ENCODE assay signal across 2 cellular contexts in the genomic region with DNA sequence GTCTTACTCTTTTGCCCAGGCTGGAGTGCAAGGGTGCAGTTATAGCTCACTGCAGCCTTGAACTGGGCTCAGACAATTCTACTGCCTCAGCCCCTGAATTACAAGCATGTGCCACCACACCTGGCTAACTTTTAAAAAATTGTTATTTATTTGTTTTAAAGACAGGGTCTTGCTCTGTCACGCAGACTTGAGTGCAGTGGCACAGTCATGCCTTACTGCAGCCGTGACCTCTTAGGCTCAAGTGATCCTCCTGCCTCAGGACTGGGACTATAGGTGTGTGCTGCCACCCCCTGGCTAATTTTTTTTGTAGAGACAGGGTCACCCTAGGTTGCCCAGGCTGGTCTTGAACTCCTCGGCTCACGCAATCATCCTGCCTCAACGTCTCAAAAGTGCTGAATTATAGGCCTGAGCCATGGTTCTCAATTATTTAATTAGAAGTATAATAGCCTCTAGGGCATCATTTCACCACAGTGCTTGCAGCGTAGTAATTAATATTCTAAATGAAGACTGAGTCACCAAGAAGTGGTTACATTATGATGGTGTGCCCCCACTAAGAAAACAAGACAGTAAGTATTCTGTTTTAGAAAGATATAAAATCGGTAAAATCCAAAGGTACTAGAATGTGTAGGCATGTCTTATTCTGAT.
TF ChIP-seq lines count a peak whose summit lies in the region.

No MANE protein-coding gene starts in this region.

TF ChIP-seq in K562, 482 proteins besides CTCF, POLR2A, EP300 and RAD21 (continued from another document):
- TF ChIP-seq, protein P1, sequence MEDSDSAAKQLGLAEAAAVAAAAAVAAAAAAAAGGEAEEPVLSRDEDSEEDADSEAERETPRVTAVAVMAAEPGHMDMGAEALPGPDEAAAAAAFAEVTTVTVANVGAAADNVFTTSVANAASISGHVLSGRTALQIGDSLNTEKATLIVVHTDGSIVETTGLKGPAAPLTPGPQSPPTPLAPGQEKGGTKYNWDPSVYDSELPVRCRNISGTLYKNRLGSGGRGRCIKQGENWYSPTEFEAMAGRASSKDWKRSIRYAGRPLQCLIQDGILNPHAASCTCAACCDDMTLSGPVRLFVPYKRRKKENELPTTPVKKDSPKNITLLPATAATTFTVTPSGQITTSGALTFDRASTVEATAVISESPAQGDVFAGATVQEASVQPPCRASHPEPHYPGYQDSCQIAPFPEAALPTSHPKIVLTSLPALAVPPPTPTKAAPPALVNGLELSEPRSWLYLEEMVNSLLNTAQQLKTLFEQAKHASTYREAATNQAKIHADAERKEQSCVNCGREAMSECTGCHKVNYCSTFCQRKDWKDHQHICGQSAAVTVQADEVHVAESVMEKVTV (CRISPR knock-in tag; IDR thresholded peaks at IDR 0.05) = peak; percentile 76; the same call in 1 of the 2 replicates
- 0 out of 2 replicates have a peak, but pooled peaks have one; percentile 19 for TF ChIP-seq ZNF121 (CRISPR knock-in tag; conservative IDR thresholded peaks at IDR 0.05)
- peak; percentile 38; the same call in 1 of the 2 replicates for TF ChIP-seq CC2D1A (IDR thresholded peaks at IDR 0.05)
- TF ChIP-seq ATF7 (IDR thresholded peaks at IDR 0.05) = 0 out of 2 replicates have a peak, but pooled peaks have one; percentile 10
- peak; percentile 49; the same call in 1 of the 2 replicates for TF ChIP-seq SMC3 (conservative IDR thresholded peaks at IDR 0.05; ENCODE audit: insufficient read depth, low read depth, low read length)
- no peak for TF ChIP-seq TBL1XR1 (IDR thresholded peaks at IDR 0.05; ENCODE audit: low read length in 2 of 2)
- TF ChIP-seq NRF1 (conservative IDR thresholded peaks at IDR 0.05 in 1 of 2, IDR thresholded peaks at IDR 0.05 in 1 of 2) = 0 out of 4 replicates have a peak, but pooled peaks of 1 of the 2 experiments have one; percentile 15

TF ChIP-seq in HepG2, 621 proteins besides CTCF, POLR2A, EP300 and RAD21 (continued from another document and continues in another):
- TF ChIP-seq, protein P2, sequence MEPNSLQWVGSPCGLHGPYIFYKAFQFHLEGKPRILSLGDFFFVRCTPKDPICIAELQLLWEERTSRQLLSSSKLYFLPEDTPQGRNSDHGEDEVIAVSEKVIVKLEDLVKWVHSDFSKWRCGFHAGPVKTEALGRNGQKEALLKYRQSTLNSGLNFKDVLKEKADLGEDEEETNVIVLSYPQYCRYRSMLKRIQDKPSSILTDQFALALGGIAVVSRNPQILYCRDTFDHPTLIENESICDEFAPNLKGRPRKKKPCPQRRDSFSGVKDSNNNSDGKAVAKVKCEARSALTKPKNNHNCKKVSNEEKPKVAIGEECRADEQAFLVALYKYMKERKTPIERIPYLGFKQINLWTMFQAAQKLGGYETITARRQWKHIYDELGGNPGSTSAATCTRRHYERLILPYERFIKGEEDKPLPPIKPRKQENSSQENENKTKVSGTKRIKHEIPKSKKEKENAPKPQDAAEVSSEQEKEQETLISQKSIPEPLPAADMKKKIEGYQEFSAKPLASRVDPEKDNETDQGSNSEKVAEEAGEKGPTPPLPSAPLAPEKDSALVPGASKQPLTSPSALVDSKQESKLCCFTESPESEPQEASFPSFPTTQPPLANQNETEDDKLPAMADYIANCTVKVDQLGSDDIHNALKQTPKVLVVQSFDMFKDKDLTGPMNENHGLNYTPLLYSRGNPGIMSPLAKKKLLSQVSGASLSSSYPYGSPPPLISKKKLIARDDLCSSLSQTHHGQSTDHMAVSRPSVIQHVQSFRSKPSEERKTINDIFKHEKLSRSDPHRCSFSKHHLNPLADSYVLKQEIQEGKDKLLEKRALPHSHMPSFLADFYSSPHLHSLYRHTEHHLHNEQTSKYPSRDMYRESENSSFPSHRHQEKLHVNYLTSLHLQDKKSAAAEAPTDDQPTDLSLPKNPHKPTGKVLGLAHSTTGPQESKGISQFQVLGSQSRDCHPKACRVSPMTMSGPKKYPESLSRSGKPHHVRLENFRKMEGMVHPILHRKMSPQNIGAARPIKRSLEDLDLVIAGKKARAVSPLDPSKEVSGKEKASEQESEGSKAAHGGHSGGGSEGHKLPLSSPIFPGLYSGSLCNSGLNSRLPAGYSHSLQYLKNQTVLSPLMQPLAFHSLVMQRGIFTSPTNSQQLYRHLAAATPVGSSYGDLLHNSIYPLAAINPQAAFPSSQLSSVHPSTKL (CRISPR knock-in tag; IDR thresholded peaks at IDR 0.05) = 0 out of 2 replicates have a peak, but pooled peaks have one; percentile 21
- TF ChIP-seq, protein P3, sequence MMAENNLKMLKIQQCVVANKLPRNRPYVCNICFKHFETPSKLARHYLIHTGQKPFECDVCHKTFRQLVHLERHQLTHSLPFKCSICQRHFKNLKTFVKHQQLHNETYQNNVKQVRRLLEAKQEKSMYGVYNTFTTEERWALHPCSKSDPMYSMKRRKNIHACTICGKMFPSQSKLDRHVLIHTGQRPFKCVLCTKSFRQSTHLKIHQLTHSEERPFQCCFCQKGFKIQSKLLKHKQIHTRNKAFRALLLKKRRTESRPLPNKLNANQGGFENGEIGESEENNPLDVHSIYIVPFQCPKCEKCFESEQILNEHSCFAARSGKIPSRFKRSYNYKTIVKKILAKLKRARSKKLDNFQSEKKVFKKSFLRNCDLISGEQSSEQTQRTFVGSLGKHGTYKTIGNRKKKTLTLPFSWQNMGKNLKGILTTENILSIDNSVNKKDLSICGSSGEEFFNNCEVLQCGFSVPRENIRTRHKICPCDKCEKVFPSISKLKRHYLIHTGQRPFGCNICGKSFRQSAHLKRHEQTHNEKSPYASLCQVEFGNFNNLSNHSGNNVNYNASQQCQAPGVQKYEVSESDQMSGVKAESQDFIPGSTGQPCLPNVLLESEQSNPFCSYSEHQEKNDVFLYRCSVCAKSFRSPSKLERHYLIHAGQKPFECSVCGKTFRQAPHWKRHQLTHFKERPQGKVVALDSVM (CRISPR knock-in tag; IDR thresholded peaks at IDR 0.05) = 0 out of 2 replicates have a peak, but pooled peaks have one; percentile 1
- TF ChIP-seq STAG1 (CRISPR knock-in tag; IDR thresholded peaks at IDR 0.05) (peak; percentile 80), NFIB (CRISPR knock-in tag; IDR thresholded peaks at IDR 0.05; ENCODE audit: borderline replicate concordance) (no peak), ZNF33B (CRISPR knock-in tag; IDR thresholded peaks at IDR 0.05) (no peak), GATAD2A (CRISPR knock-in tag; IDR thresholded peaks at IDR 0.05) (peak; percentile 61), SALL1 (CRISPR knock-in tag; IDR thresholded peaks at IDR 0.05) (peak; percentile 41; the same call in 1 of the 2 replicates), ZNF775 (CRISPR knock-in tag; IDR thresholded peaks at IDR 0.05; ENCODE audit: borderline replicate concordance) (no peak), POLR2G (IDR thresholded peaks at IDR 0.05; ENCODE audit: low read depth, low read length) (peak; percentile 48; the same call in 1 of the 2 replicates), KDM4B (CRISPR knock-in tag; IDR thresholded peaks at IDR 0.05) (peak; percentile 79; the same call in 1 of the 2 replicates), SNAI1 (CRISPR knock-in tag; IDR thresholded peaks at IDR 0.05; ENCODE audit: borderline replicate concordance) (no peak), CHD4 (IDR thresholded peaks at IDR 0.05; ENCODE audit: borderline replicate concordance, low read length) (peak; percentile 31; the same call in 1 of the 2 replicates), MIER3 (CRISPR knock-in tag; IDR thresholded peaks at IDR 0.05; ENCODE audit: borderline replicate concordance) (0 out of 2 replicates have a peak, but pooled peaks have one; percentile 21), MED1 (CRISPR knock-in tag; IDR thresholded peaks at IDR 0.05) (peak; percentile 48), ZMYM2 (CRISPR knock-in tag; IDR thresholded peaks at IDR 0.05) (peak; percentile 62; the same call in 1 of the 2 replicates), SRSF1 (optimal IDR thresholded peaks at IDR 0.05; ENCODE audit: low read depth, low read length) (no peak), TSC22D2 (CRISPR knock-in tag; IDR thresholded peaks at IDR 0.05; ENCODE audit: borderline replicate concordance) (0 out of 2 replicates have a peak, but pooled peaks have one; percentile 46)
- TF ChIP-seq, protein P4, sequence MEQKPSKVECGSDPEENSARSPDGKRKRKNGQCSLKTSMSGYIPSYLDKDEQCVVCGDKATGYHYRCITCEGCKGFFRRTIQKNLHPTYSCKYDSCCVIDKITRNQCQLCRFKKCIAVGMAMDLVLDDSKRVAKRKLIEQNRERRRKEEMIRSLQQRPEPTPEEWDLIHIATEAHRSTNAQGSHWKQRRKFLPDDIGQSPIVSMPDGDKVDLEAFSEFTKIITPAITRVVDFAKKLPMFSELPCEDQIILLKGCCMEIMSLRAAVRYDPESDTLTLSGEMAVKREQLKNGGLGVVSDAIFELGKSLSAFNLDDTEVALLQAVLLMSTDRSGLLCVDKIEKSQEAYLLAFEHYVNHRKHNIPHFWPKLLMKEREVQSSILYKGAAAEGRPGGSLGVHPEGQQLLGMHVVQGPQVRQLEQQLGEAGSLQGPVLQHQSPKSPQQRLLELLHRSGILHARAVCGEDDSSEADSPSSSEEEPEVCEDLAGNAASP (CRISPR knock-in tag; IDR thresholded peaks at IDR 0.05; ENCODE audit: borderline replicate concordance) = peak; percentile 87; the same call in 1 of the 2 replicates
- TF ChIP-seq, protein P5, sequence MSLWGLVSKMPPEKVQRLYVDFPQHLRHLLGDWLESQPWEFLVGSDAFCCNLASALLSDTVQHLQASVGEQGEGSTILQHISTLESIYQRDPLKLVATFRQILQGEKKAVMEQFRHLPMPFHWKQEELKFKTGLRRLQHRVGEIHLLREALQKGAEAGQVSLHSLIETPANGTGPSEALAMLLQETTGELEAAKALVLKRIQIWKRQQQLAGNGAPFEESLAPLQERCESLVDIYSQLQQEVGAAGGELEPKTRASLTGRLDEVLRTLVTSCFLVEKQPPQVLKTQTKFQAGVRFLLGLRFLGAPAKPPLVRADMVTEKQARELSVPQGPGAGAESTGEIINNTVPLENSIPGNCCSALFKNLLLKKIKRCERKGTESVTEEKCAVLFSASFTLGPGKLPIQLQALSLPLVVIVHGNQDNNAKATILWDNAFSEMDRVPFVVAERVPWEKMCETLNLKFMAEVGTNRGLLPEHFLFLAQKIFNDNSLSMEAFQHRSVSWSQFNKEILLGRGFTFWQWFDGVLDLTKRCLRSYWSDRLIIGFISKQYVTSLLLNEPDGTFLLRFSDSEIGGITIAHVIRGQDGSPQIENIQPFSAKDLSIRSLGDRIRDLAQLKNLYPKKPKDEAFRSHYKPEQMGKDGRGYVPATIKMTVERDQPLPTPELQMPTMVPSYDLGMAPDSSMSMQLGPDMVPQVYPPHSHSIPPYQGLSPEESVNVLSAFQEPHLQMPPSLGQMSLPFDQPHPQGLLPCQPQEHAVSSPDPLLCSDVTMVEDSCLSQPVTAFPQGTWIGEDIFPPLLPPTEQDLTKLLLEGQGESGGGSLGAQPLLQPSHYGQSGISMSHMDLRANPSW (CRISPR knock-in tag; IDR thresholded peaks at IDR 0.05; ENCODE audit: borderline replicate concordance) = peak; percentile 53; the same call in 1 of the 2 replicates
- TF ChIP-seq, protein P6, sequence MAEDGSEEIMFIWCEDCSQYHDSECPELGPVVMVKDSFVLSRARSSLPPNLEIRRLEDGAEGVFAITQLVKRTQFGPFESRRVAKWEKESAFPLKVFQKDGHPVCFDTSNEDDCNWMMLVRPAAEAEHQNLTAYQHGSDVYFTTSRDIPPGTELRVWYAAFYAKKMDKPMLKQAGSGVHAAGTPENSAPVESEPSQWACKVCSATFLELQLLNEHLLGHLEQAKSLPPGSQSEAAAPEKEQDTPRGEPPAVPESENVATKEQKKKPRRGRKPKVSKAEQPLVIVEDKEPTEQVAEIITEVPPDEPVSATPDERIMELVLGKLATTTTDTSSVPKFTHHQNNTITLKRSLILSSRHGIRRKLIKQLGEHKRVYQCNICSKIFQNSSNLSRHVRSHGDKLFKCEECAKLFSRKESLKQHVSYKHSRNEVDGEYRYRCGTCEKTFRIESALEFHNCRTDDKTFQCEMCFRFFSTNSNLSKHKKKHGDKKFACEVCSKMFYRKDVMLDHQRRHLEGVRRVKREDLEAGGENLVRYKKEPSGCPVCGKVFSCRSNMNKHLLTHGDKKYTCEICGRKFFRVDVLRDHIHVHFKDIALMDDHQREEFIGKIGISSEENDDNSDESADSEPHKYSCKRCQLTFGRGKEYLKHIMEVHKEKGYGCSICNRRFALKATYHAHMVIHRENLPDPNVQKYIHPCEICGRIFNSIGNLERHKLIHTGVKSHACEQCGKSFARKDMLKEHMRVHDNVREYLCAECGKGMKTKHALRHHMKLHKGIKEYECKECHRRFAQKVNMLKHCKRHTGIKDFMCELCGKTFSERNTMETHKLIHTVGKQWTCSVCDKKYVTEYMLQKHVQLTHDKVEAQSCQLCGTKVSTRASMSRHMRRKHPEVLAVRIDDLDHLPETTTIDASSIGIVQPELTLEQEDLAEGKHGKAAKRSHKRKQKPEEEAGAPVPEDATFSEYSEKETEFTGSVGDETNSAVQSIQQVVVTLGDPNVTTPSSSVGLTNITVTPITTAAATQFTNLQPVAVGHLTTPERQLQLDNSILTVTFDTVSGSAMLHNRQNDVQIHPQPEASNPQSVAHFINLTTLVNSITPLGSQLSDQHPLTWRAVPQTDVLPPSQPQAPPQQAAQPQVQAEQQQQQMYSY (CRISPR knock-in tag; IDR thresholded peaks at IDR 0.05) = no peak
- TF ChIP-seq, protein P7, sequence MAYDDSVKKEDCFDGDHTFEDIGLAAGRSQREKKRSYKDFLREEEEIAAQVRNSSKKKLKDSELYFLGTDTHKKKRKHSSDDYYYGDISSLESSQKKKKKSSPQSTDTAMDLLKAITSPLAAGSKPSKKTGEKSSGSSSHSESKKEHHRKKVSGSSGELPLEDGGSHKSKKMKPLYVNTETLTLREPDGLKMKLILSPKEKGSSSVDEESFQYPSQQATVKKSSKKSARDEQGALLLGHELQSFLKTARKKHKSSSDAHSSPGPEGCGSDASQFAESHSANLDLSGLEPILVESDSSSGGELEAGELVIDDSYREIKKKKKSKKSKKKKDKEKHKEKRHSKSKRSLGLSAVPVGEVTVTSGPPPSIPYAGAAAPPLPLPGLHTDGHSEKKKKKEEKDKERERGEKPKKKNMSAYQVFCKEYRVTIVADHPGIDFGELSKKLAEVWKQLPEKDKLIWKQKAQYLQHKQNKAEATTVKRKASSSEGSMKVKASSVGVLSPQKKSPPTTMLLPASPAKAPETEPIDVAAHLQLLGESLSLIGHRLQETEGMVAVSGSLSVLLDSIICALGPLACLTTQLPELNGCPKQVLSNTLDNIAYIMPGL (CRISPR knock-in tag; IDR thresholded peaks at IDR 0.05; ENCODE audit: borderline replicate concordance in 1 of 2, low read depth in 1 of 2) = 0 out of 4 replicates have a peak, but pooled peaks of 1 of the 2 experiments have one; percentile 24
- TF ChIP-seq, protein P8, sequence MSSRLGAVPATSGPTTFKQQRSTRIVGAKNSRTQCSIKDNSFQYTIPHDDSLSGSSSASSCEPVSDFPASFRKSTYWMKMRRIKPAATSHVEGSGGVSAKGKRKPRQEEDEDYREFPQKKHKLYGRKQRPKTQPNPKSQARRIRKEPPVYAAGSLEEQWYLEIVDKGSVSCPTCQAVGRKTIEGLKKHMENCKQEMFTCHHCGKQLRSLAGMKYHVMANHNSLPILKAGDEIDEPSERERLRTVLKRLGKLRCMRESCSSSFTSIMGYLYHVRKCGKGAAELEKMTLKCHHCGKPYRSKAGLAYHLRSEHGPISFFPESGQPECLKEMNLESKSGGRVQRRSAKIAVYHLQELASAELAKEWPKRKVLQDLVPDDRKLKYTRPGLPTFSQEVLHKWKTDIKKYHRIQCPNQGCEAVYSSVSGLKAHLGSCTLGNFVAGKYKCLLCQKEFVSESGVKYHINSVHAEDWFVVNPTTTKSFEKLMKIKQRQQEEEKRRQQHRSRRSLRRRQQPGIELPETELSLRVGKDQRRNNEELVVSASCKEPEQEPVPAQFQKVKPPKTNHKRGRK (CRISPR knock-in tag; IDR thresholded peaks at IDR 0.05) = no peak
